ENCODE assay signal across 8 cellular contexts in the genomic region with DNA sequence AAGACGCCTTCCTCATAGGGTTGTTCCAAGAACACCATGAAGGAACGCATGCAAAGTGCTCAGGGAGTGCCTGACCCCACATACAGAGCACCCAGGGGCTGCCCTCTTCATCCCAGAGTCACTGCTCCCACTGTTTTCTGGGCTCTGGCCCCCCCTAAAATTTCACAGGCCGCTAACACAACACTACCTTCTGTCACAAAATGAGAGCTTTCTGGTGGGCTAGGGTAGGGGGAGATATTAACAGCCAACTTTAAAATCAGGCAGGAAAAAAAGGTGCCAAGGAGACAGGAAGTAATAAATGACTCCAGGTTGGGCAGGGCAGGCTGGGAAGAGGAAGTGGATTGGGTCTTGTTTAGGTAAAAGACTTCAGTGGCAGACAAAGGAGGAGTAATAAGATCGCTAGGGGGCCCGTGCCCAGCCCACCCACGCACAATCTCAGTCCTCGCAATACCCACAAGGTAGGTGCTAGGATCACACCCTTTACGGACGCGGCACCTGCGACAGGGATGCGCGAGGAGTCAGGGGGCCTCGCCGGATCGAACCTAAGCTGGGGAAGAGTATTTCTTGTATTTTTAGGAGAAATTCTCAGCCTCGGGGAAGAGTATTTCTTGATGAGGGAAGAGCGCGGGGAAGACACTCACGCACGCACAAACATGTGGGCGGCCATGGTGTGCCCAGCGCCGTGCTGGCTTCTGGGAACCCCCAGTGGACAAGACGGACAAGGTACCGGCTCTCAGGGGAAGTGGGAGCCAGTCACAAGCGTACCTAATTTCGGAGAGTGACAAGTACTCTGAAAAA. TPM values are rescaled to one million over a fixed set of nuclear protein-coding genes. Genes with fewer than 3 reads are reported as not detected.
A peak's percentile ranks its signal among the peaks of the same experiment; 100 is the strongest.
DNase-seq lines count a peak whose midpoint lies in the region; ATAC-seq and TF ChIP-seq lines count a peak whose summit lies in the region.

No MANE protein-coding gene starts in this region.

- peak overlapping the region; percentile 26 for H3K27ac ChIP-seq in GM23248
- H3K27ac ChIP-seq in Peyer's patch, result peak overlapping the region; percentile 84 to 91 (median 90)
- no peak overlapping the region for H3K27ac ChIP-seq in neural progenitor cell

- H3K27ac Mint-ChIP-seq in endothelial cell (ENCODE audit: unreplicated experiment) (peak overlapping the region; percentile 89), neural progenitor cell (peak overlapping the region; percentile 43)

- H3K9ac ChIP-seq in GM23248 (peak overlapping the region; percentile 89), neural progenitor cell (no peak overlapping the region)

- peaks cover 11% of the 10 kb centered on the region for H3K79me2 ChIP-seq in GM23248 (ENCODE audit: insufficient read depth)
- peaks cover 25% of the 10 kb centered on the region for H3K79me2 ChIP-seq in neural progenitor cell (ENCODE audit: low read depth)

- peaks cover 9% of the 10 kb centered on the region for H3K4me1 ChIP-seq in GM23248 (ENCODE audit: insufficient read depth)
- peaks cover 0 to 24% (median 8%) of the 10 kb centered on the region in 4 donors for H3K4me1 ChIP-seq in Peyer's patch
- peaks cover 21% of the 10 kb centered on the region for H3K4me1 ChIP-seq in neural progenitor cell

- H3F3A ChIP-seq in GM23248 (ENCODE audit: insufficient read depth), result no peaks in the 10 kb centered on the region
- peaks cover 27% of the 10 kb centered on the region for H3F3A ChIP-seq in neural progenitor cell (ENCODE audit: low read depth)

- peaks cover 30% of the 10 kb centered on the region for H3K4me1 Mint-ChIP-seq in endothelial cell (ENCODE audit: unreplicated experiment)
- peaks cover 27% of the 10 kb centered on the region for H3K4me1 Mint-ChIP-seq in neural progenitor cell

- ATAC-seq in HG02938 (IDR thresholded peaks at IDR 0.05; ENCODE audit: unreplicated experiment) (no peak), GM18498 (IDR thresholded peaks at IDR 0.05; ENCODE audit: unreplicated experiment) (no peak)

- no peak for DNase-seq in GM23248
- DNase-seq in Peyer's patch, result peak in 1 of 3 donors; percentile 62
- DNase-seq in endothelial cell (ENCODE audit: low spot score), result no peak
- DNase-seq in neural progenitor cell (ENCODE audit: low spot score), result peak; percentile 28
- DNase-seq in GM13977 (ENCODE audit: low spot score), result no peak
- DNase-seq in activated CD8-positive, alpha-beta memory T cell treated with anti-CD3 and anti-CD28 coated beads for 24 hours, result no peak

- WGBS in GM23248 (ENCODE audit: low coverage in 1 of 2, low lambda C conversion rate in 2 of 2, missing lambda C conversion rate in 2 of 2), 2 experiments, result 65 to 66% methylated on average over 28 of the region's 28 CpGs

- H4K20me1 ChIP-seq in GM23248 (ENCODE audit: insufficient read depth), result no peaks in the 10 kb centered on the region
- peaks cover 24% of the 10 kb centered on the region for H4K20me1 ChIP-seq in neural progenitor cell (ENCODE audit: low read depth)

- H3K36me3 Mint-ChIP-seq in endothelial cell (ENCODE audit: low read depth, unreplicated experiment), result peaks cover 3% of the 10 kb centered on the region
- peaks cover 5% of the 10 kb centered on the region for H3K36me3 Mint-ChIP-seq in neural progenitor cell

- no peaks in the 10 kb centered on the region for H3K9me3 ChIP-seq in GM23248 (ENCODE audit: low read depth)
- no peaks in the 10 kb centered on the region for H3K9me3 ChIP-seq in Peyer's patch
- H3K9me3 ChIP-seq in neural progenitor cell (ENCODE audit: low read depth), result no peaks in the 10 kb centered on the region

- H3K4me2 ChIP-seq in GM23248 (ENCODE audit: unreplicated experiment) (peak overlapping the region; percentile 74), neural progenitor cell (peak overlapping the region; percentile 71)

- H2AFZ ChIP-seq in GM23248 (peak overlapping the region; percentile 99), neural progenitor cell (replicated peaks) (peak overlapping the region; percentile 87)

- H3K9me3 Mint-ChIP-seq in endothelial cell (ENCODE audit: unreplicated experiment) (no peaks in the 10 kb centered on the region), neural progenitor cell (no peaks in the 10 kb centered on the region)

- no peak for TF ChIP-seq POLR2A in Peyer's patch (IDR thresholded peaks at IDR 0.05)

- peak overlapping the region; percentile 85 for H3K4me3 Mint-ChIP-seq in endothelial cell (ENCODE audit: unreplicated experiment)
- H3K4me3 Mint-ChIP-seq in neural progenitor cell, result peak overlapping the region; percentile 84

- H3K4me3 ChIP-seq in GM23248 (peak overlapping the region; percentile 84), Peyer's patch (peak overlapping the region; percentile 68 to 99 (median 90)), neural progenitor cell (peak overlapping the region; percentile 90)

- H3K27me3 ChIP-seq in GM23248 (replicated peaks; ENCODE audit: insufficient read depth) (no peaks in the 10 kb centered on the region), Peyer's patch (no peaks in the 10 kb centered on the region), neural progenitor cell (peaks cover 10% of the 10 kb centered on the region)

- in situ Hi-C loops in GM23248 (cut with MboI) (no loop called here), GM13977 (cut with MboI; ENCODE audit: low pct_unique_long_range_greater_than_20kb, low sequenced_read_pairs, unreplicated experiment) (no loop called here)

- no peaks in the 10 kb centered on the region for H3K36me3 ChIP-seq in GM23248 (ENCODE audit: low read depth)
- no peaks in the 10 kb centered on the region for H3K36me3 ChIP-seq in Peyer's patch
- no peaks in the 10 kb centered on the region for H3K36me3 ChIP-seq in neural progenitor cell

- no peak for TF ChIP-seq CTCF in Peyer's patch (IDR thresholded peaks at IDR 0.05)
- TF ChIP-seq CTCF in endothelial cell (IDR thresholded peaks at IDR 0.05; ENCODE audit: unreplicated experiment), result no peak
- no peak for TF ChIP-seq CTCF in neural progenitor cell (IDR thresholded peaks at IDR 0.05)
- no peak for TF ChIP-seq CTCF in GM13977 (IDR thresholded peaks at IDR 0.05; ENCODE audit: extremely low read depth, insufficient read depth, missing control alignments)

- peaks cover 12% of the 10 kb centered on the region for H3K27me3 Mint-ChIP-seq in endothelial cell (ENCODE audit: unreplicated experiment)
- H3K27me3 Mint-ChIP-seq in neural progenitor cell (ENCODE audit: insufficient read depth, low read depth), result peaks cover 8% of the 10 kb centered on the region

- H3K9me2 ChIP-seq in GM23248 (ENCODE audit: insufficient read depth), result no peaks in the 10 kb centered on the region

RNA-seq across cellular contexts. Expression of a gene that starts 0.9 kb away (rescaled TPM):
- 5.2 and 11.1 TPM in 2 replicates for total RNA-seq in GM23248 (2014; rRNA removed; shearing (Covaris generic))
- polyA plus RNA-seq in GM23248 (2016; fragmentation: Nextera tagmentation; extraction: Ambion mirVana), result 8.0 and 8.5 TPM in 2 replicates
- total RNA-seq in Peyer's patch (1,000 to 10,000 TPM in 1 of 4 donors, 100 to 1,000 TPM in 1, 10 to 100 TPM in 2; 46.4 to 1,083 (median 189) TPM), endothelial cell (ENCODE audit: unreplicated experiment) (26.6 TPM), neural progenitor cell (ENCODE audit: low replicate concordance) (62.8 and 75.1 TPM in 2 replicates)

RNA-seq across cellular contexts. Expression of a gene that starts 24.1 kb away (rescaled TPM):
- not detected in 2 replicates for total RNA-seq in GM23248 (2014; rRNA removed; shearing (Covaris generic))
- polyA plus RNA-seq in GM23248 (2016; fragmentation: Nextera tagmentation; extraction: Ambion mirVana), result not detected in 2 replicates
- total RNA-seq in Peyer's patch (1 to 10 TPM in 1 of 4 donors, not detected in 3; 4.0 TPM), endothelial cell (ENCODE audit: unreplicated experiment) (not detected), neural progenitor cell (ENCODE audit: low replicate concordance) (0.50 TPM in 1 of 2 replicates, not detected in the other)
